ENCODE assay signal across 22 cellular contexts in the genomic region with DNA sequence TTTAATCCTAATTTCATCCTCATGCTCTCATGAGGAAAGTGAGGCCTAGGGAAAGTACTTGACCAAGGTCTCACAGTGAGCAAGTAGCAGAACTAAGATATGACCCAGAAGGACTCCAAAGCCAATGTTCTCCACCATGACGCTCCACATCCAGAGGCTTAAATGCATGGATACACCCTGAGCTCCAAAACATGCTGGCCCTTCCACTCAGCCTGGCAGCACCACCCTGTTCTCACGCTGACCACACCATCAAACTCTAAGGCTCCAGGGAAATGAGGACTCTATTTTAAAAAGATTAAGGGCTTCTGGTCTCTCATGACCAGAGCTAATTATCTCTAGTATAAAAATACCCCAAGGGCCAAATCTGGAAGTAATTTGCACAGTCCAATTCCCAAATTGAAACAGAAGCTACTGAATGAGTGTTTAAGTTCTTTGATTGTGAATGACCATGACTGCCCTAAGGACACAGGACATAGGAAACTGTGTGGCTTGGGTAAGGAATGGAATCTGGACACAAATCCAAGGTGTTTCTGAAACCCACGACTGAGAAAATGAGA.
A peak's percentile ranks its signal among the peaks of the same experiment; 100 is the strongest.
DNase-seq lines count a peak whose midpoint lies in the region; ATAC-seq and TF ChIP-seq lines count a peak whose summit lies in the region.
"Had no signal": no experiment of that assay in that cellular context is flagged by ENCODE, and none has a peak within 500 bp of the region (broad histone marks: within the 10 kb centered on the region; RNA-seq: fewer than 3 reads in every experiment).

No MANE protein-coding gene starts in this region.

- TF ChIP-seq CTCF in BE2C (IDR thresholded peaks at IDR 0.05; ENCODE audit: low read depth, low read length): no peak
- TF ChIP-seq CTCF in HEK293 (tag by site-specific recombination; IDR thresholded peaks at IDR 0.05): no peak
- no peak for TF ChIP-seq CTCF in osteocyte (IDR thresholded peaks at IDR 0.05)
- TF ChIP-seq CTCF in endothelial cell (IDR thresholded peaks at IDR 0.05; ENCODE audit: unreplicated experiment): no peak
- no peak for TF ChIP-seq CTCF in prostate gland (IDR thresholded peaks at IDR 0.05)

- TF ChIP-seq POLR2A in prostate gland (IDR thresholded peaks at IDR 0.05): no peak

- H3K9me3 ChIP-seq in BE2C: no peaks in the 10 kb centered on the region
- H3K9me3 ChIP-seq in HEK293 (ENCODE audit: control insufficient read depth, insufficient read depth, low read depth, low read length): no peaks in the 10 kb centered on the region
- no peaks in the 10 kb centered on the region for H3K9me3 ChIP-seq in prostate gland
- H3K9me3 ChIP-seq: SJCRH30 had no signal

- WGBS in prostate gland: 83% methylated on average over 3 of the region's 3 CpGs

- H3K27me3 Mint-ChIP-seq in osteocyte (ENCODE audit: unreplicated experiment) (no peaks in the 10 kb centered on the region), endothelial cell (ENCODE audit: unreplicated experiment) (peaks cover 2% of the 10 kb centered on the region)
- H3K27me3 Mint-ChIP-seq: CD4-positive, CD25-positive, alpha-beta regulatory T cell had no signal

- intact Hi-C loops in prostate gland (cut with DNase I): no loop called here

- H3K36me3 Mint-ChIP-seq in osteocyte (ENCODE audit: unreplicated experiment) (no peaks in the 10 kb centered on the region), endothelial cell (ENCODE audit: low read depth, unreplicated experiment) (no peaks in the 10 kb centered on the region)
- H3K36me3 Mint-ChIP-seq: CD4-positive, CD25-positive, alpha-beta regulatory T cell had no signal

- peak; percentile 63 for DNase-seq in BE2C
- DNase-seq in osteocyte (ENCODE audit: extremely low spot score, unreplicated experiment): no peak
- DNase-seq in endothelial cell (ENCODE audit: low spot score): no peak
- no peak for DNase-seq in prostate gland (ENCODE audit: low spot score)
- DNase-seq: CD4-positive, CD25-positive, alpha-beta regulatory T cell; H7; HFFc6; NCI-H1092; NCI-H1436; NCI-H187 treated with DMSO at 0.1 percent for 48 hours; NCI-H2107; NCI-H2227 treated with DMSO at 0.1 percent for 48 hours; NCI-H510A; NCI-H774; NK-92 treated with Interleukin-12 subunit alpha and Interleukin-12 subunit beta, amount 100 ng/mL, for 24 hours; SJCRH30 had no signal

- H3K4me3 ChIP-seq in BE2C (ENCODE audit: low read depth, low read length): no peak overlapping the region
- H3K4me3 ChIP-seq in HEK293 (ENCODE audit: low read depth, low read length): no peak overlapping the region
- H3K4me3 ChIP-seq in prostate gland: no peak overlapping the region
- H3K4me3 ChIP-seq: K562, SJCRH30 had no signal

- H3K4me1 ChIP-seq in BE2C (peaks cover 11% of the 10 kb centered on the region), HEK293 (ENCODE audit: control insufficient read depth, insufficient read depth, low read length) (peaks cover 10% of the 10 kb centered on the region), prostate gland (replicated peaks) (no peaks in the 10 kb centered on the region)
- H3K4me1 ChIP-seq: SJCRH30 had no signal

- H3K27ac ChIP-seq in HEK293 (ENCODE audit: extremely low read depth, low read depth, low read length) (no peak overlapping the region), prostate gland (no peak overlapping the region)
- H3K27ac ChIP-seq: HL-60, SJCRH30 had no signal

- CTCF ChIA-PET in HEK293 (lab: Yijun Ruan, JAX): interaction anchor here (0.6 to 1.2 kb wide), 4 partner anchors 25 to 324 kb away, joined by 3 to 4 read pairs (median 3); no protein-coding TSS in a partner anchor

- H3K4me1 Mint-ChIP-seq in osteocyte (ENCODE audit: unreplicated experiment) (peaks cover 9% of the 10 kb centered on the region), endothelial cell (ENCODE audit: unreplicated experiment) (peaks cover under 1% of the 10 kb centered on the region)

- H3K27ac Mint-ChIP-seq in osteocyte (ENCODE audit: unreplicated experiment) (peak overlapping the region; percentile 14), endothelial cell (ENCODE audit: unreplicated experiment) (no peak overlapping the region)
- H3K27ac Mint-ChIP-seq: CD4-positive, CD25-positive, alpha-beta regulatory T cell; HFFc6 had no signal

- H3K27me3 ChIP-seq in BE2C (no peaks in the 10 kb centered on the region), prostate gland (replicated peaks; ENCODE audit: insufficient read depth) (peaks cover 2% of the 10 kb centered on the region)
- H3K27me3 ChIP-seq: SJCRH30 had no signal

- H3K9me3 Mint-ChIP-seq in osteocyte (ENCODE audit: unreplicated experiment): no peaks in the 10 kb centered on the region
- no peaks in the 10 kb centered on the region for H3K9me3 Mint-ChIP-seq in endothelial cell (ENCODE audit: unreplicated experiment)
- H3K9me3 Mint-ChIP-seq: HFFc6 had no signal

- POLR2A ChIA-PET in HEK293 (lab: Yijun Ruan, JAX): no interaction called here

- H3K36me3 ChIP-seq in BE2C: no peaks in the 10 kb centered on the region
- no peaks in the 10 kb centered on the region; a peak in 1 of 3 replicates for H3K36me3 ChIP-seq in HEK293 (ENCODE audit: control insufficient read depth in 2 of 2, insufficient read depth in 1 of 2, low read length in 2 of 2)
- no peaks in the 10 kb centered on the region for H3K36me3 ChIP-seq in prostate gland
- H3K36me3 ChIP-seq: SJCRH30 had no signal

- ATAC-seq in SK-N-SH treated with all-trans-retinoic acid at 6 μM for 48 hours: peak; percentile 41; the same call in 1 of the 3 replicates
- ATAC-seq in activated CD4-positive, CD25-positive, alpha-beta regulatory T cell treated with anti-CD3 and anti-CD28 coated beads, Interleukin-2, amount 50 U/mL, for 24 hours: no peak
- ATAC-seq: HepG2, K562 had no signal

- H3K4me3 Mint-ChIP-seq in osteocyte (ENCODE audit: unreplicated experiment) (no peak overlapping the region), endothelial cell (ENCODE audit: unreplicated experiment) (no peak overlapping the region)
- H3K4me3 Mint-ChIP-seq: CD4-positive, CD25-positive, alpha-beta regulatory T cell; HFFc6 had no signal

TF ChIP-seq in HEK293, 187 proteins besides CTCF, POLR2A, EP300 and RAD21:
- TF ChIP-seq ZNF37A (tag by site-specific recombination; IDR thresholded peaks at IDR 0.05) (no peak), WT1 (tag by site-specific recombination; IDR thresholded peaks at IDR 0.05) (0 out of 2 replicates have a peak, but pooled peaks have one; percentile 27), ZNF658 (tag by site-specific recombination; IDR thresholded peaks at IDR 0.05) (no peak), OSR2 (tag by site-specific recombination; IDR thresholded peaks at IDR 0.05) (peak; percentile 16; the same call in 1 of the 2 replicates)
- TF ChIP-seq, protein P1, sequence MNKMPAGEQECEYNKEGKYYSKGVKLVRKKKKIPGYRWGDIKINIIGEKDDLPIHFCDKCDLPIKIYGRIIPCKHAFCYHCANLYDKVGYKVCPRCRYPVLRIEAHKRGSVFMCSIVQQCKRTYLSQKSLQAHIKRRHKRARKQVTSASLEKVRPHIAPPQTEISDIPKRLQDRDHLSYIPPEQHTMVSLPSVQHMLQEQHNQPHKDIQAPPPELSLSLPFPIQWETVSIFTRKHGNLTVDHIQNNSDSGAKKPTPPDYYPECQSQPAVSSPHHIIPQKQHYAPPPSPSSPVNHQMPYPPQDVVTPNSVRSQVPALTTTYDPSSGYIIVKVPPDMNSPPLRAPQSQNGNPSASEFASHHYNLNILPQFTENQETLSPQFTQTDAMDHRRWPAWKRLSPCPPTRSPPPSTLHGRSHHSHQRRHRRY (tag by site-specific recombination; IDR thresholded peaks at IDR 0.05): no peak

TF ChIP-seq in SK-N-SH treated with all-trans-retinoic acid at 6 μM for 48 hours, 23 proteins besides CTCF, POLR2A, EP300 and RAD21 (continues in another document):
- TF ChIP-seq ISL1 (CRISPR knock-in tag; IDR thresholded peaks at IDR 0.05): no peak
- TF ChIP-seq ARNTL (CRISPR knock-in tag; IDR thresholded peaks at IDR 0.05; ENCODE audit: borderline replicate concordance, low read depth): no peak
- TF ChIP-seq, protein P2, sequence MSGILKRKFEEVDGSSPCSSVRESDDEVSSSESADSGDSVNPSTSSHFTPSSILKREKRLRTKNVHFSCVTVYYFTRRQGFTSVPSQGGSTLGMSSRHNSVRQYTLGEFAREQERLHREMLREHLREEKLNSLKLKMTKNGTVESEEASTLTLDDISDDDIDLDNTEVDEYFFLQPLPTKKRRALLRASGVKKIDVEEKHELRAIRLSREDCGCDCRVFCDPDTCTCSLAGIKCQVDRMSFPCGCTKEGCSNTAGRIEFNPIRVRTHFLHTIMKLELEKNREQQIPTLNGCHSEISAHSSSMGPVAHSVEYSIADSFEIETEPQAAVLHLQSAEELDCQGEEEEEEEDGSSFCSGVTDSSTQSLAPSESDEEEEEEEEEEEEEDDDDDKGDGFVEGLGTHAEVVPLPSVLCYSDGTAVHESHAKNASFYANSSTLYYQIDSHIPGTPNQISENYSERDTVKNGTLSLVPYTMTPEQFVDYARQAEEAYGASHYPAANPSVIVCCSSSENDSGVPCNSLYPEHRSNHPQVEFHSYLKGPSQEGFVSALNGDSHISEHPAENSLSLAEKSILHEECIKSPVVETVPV (CRISPR knock-in tag; IDR thresholded peaks at IDR 0.05): no peak
- TF ChIP-seq ZNF8 (CRISPR knock-in tag; IDR thresholded peaks at IDR 0.05): 0 out of 2 replicates have a peak, but pooled peaks have one; percentile 9
- no peak for TF ChIP-seq ZFP3 (CRISPR knock-in tag; IDR thresholded peaks at IDR 0.05)
- no peak for TF ChIP-seq PPARA (CRISPR knock-in tag; IDR thresholded peaks at IDR 0.05; ENCODE audit: borderline replicate concordance)
- no peak for TF ChIP-seq PATZ1 (CRISPR knock-in tag; IDR thresholded peaks at IDR 0.05; ENCODE audit: borderline replicate concordance)
